In the genomic region with DNA sequence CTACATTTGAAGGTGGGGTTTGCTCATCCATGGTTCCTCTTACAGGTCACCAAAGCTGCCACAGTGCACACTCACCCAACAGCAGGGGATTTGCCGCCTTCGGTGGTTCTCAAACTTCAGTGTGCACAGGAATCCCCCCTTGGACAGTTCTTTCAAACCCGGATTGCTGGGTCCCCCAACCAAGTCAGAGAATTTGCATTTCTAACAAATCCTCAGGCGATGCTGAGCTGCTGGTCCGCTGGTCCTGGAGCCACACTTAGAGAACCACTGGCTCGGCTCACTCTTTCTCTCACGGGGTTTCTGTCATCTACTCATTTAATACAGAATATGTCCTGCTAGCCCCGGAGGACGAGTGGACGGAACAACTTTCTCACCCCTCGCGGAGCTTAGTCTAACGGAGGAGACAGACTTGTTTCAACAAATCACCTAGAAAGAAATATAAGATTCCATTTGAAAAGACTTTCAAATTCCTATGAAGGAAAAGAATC, we compare ENCODE assay signal across 8 cellular contexts. TPM values are rescaled to one million over a fixed set of nuclear protein-coding genes. Genes with fewer than 3 reads are reported as not detected.
DNase-seq lines count a peak whose midpoint lies in the region; ATAC-seq and TF ChIP-seq lines count a peak whose summit lies in the region.

No MANE protein-coding gene starts in this region.

- peak overlapping the region; percentile 96 to 97 for H3K27ac ChIP-seq in ascending aorta
- H3K27ac ChIP-seq in thoracic aorta: peak overlapping the region; percentile 95 to 96

- H3K4me3 Mint-ChIP-seq in activated T-cell treated with anti-CD3 and anti-CD28 coated beads, Interleukin-2, amount 50 U/mL, for 24 hours: peak overlapping the region; percentile 72
- peak overlapping the region; percentile 79 for H3K4me3 Mint-ChIP-seq in memory B cell

- no peak for TF ChIP-seq CTCF in ascending aorta (IDR thresholded peaks at IDR 0.05)
- no peak for TF ChIP-seq CTCF in thoracic aorta (IDR thresholded peaks at IDR 0.05)

- ATAC-seq in memory B cell (ENCODE audit: low read depth) (no peak), thoracic aorta (ENCODE audit: insufficient number of reproducible peaks, low FRiP score, low read depth) (no peak)

- H3K4me1 ChIP-seq in ascending aorta: peaks cover 12 to 24% of the 10 kb centered on the region in 2 donors
- peaks cover 23 to 47% of the 10 kb centered on the region in 2 donors for H3K4me1 ChIP-seq in thoracic aorta (ENCODE audit: control insufficient read depth in 1 of 2, low read depth in 2 of 2)

- intact Hi-C loops in ascending aorta (cut with DNase I): loop anchor here (1.0 to 5.0 kb wide), 5 partner anchors 21 to 980 kb away; no protein-coding TSS in a partner anchor

- H3K36me3 Mint-ChIP-seq in activated T-cell treated with anti-CD3 and anti-CD28 coated beads, Interleukin-2, amount 50 U/mL, for 24 hours (ENCODE audit: low read depth): peaks cover 2% of the 10 kb centered on the region
- H3K36me3 Mint-ChIP-seq in memory B cell: no peaks in the 10 kb centered on the region

- no peaks in the 10 kb centered on the region for H3K9me3 Mint-ChIP-seq in activated T-cell treated with anti-CD3 and anti-CD28 coated beads, Interleukin-2, amount 50 U/mL, for 24 hours
- H3K9me3 Mint-ChIP-seq in memory B cell: no peaks in the 10 kb centered on the region

- H3K27me3 ChIP-seq in ascending aorta: no peaks in the 10 kb centered on the region
- no peaks in the 10 kb centered on the region for H3K27me3 ChIP-seq in thoracic aorta (replicated peaks; ENCODE audit: insufficient read depth)

- H3K4me3 ChIP-seq in ascending aorta (peak overlapping the region; percentile 56 to 67), thoracic aorta (peak overlapping the region; percentile 77)

- no peak for DNase-seq in activated T-cell treated with anti-CD3 and anti-CD28 coated beads, Interleukin-2, amount 50 U/mL, for 24 hours
- DNase-seq in activated T-cell treated with anti-CD3 and anti-CD28 coated beads, Interleukin-2, amount 50 U/mL, for 48 hours: no peak
- DNase-seq in ascending aorta (ENCODE audit: low spot score in 2 of 2) (peak in 1 of 2 donors; percentile 65), memory B cell (ENCODE audit: low spot score in 2 of 2) (no peak), thoracic aorta (ENCODE audit: low spot score) (no peak), UCSD-AML1 (lab: John Stamatoyannopoulos, UW; ENCODE audit: unreplicated experiment) (no peak), C1 segment of cervical spinal cord (lab: John Stamatoyannopoulos, UW) (no peak), KBM-7 (no peak)

- no peaks in the 10 kb centered on the region for H3K27me3 Mint-ChIP-seq in activated T-cell treated with anti-CD3 and anti-CD28 coated beads, Interleukin-2, amount 50 U/mL, for 24 hours
- H3K27me3 Mint-ChIP-seq in memory B cell: no peaks in the 10 kb centered on the region

- peak overlapping the region; percentile 94 for H3K27ac Mint-ChIP-seq in activated T-cell treated with anti-CD3 and anti-CD28 coated beads, Interleukin-2, amount 50 U/mL, for 24 hours
- H3K27ac Mint-ChIP-seq in memory B cell: peak overlapping the region; percentile 95

- in situ Hi-C loops in KBM-7 (cut with MboI; ENCODE audit: low pct_unique_long_range_greater_than_20kb, low sequenced_read_pairs): loop anchor here (25.0 kb wide), 2 partner anchors 580 to 880 kb away; no protein-coding TSS in a partner anchor

- peaks cover 86% of the 10 kb centered on the region for H3K4me1 Mint-ChIP-seq in activated T-cell treated with anti-CD3 and anti-CD28 coated beads, Interleukin-2, amount 50 U/mL, for 24 hours (ENCODE audit: low read depth)
- peaks cover 53% of the 10 kb centered on the region for H3K4me1 Mint-ChIP-seq in memory B cell

- no peaks in the 10 kb centered on the region for H3K9me3 ChIP-seq in ascending aorta
- H3K9me3 ChIP-seq in thoracic aorta: no peaks in the 10 kb centered on the region

- H3K36me3 ChIP-seq in ascending aorta (no peaks in the 10 kb centered on the region), thoracic aorta (no peaks in the 10 kb centered on the region)

RNA-seq across cellular contexts. Expression of gene ZFP36L1, which starts 24.1 kb away (rescaled TPM):
- total RNA-seq in ascending aorta (772 TPM), thoracic aorta (100 to 1,000 TPM; 233 to 326 TPM)
